In genomic region chr11:66328036-66328306, GRCh38 we compare ENCODE assay signal across 9 cellular contexts. TPM values are rescaled to one million over a fixed set of nuclear protein-coding genes. Genes with fewer than 3 reads are reported as not detected.
DNase-seq lines count a peak whose midpoint lies in the region; ATAC-seq, FAIRE-seq and TF ChIP-seq lines count a peak whose summit lies in the region.
"Had no signal": no experiment of that assay in that cellular context is flagged by ENCODE, and none has a peak within 500 bp of the region (broad histone marks: within the 10 kb centered on the region; RNA-seq: fewer than 3 reads in every experiment).

No MANE protein-coding gene starts in this region.

- H3K4me1 ChIP-seq in H1 (replicated peaks in 1 of 4; ENCODE audit: control insufficient read depth in 3 of 4, insufficient read depth in 4 of 4, low read length in 3 of 4) = peaks cover 5 to 13% (median 8%) of the 10 kb centered on the region in 4 experiments; a peak in 6 of 7 replicates
- H3K4me1 ChIP-seq in gastrocnemius medialis = peaks cover 9 to 20% of the 10 kb centered on the region in 2 donors

- H2BK20ac ChIP-seq in H1 (ENCODE audit: low read length) = peak overlapping the region; percentile 74; the same call in 1 of the 2 replicates

- peaks cover 0 to 7% (median 5%) of the 10 kb centered on the region in 4 experiments; a peak in 2 of 7 replicates for H3K27me3 ChIP-seq in H1 (replicated peaks in 1 of 4; ENCODE audit: control insufficient read depth in 3 of 4, extremely low read depth in 1 of 4, insufficient read depth in 3 of 4, low read length in 3 of 4)
- no peaks in the 10 kb centered on the region for H3K27me3 ChIP-seq in gastrocnemius medialis

- no peak overlapping the region for H3K4me2 ChIP-seq in H1 (ENCODE audit: insufficient read depth in 1 of 2, low read depth in 2 of 2, low read length in 2 of 2)

- TF ChIP-seq RAD21 in H1 (IDR thresholded peaks at IDR 0.05 in 1 of 2, conservative IDR thresholded peaks at IDR 0.05 in 1 of 2; ENCODE audit: low read depth in 2 of 2, low read length in 2 of 2) = no peak

- no peak overlapping the region for H3K4me3 ChIP-seq in H1 (ENCODE audit: extremely low read depth in 1 of 4, insufficient read depth in 2 of 4, low read depth in 3 of 4, low read length in 4 of 4)
- H3K4me3 ChIP-seq in gastrocnemius medialis = no peak overlapping the region

- FAIRE-seq in H1 (lab: Jason Lieb, UNC) = no peak

- no peaks in the 10 kb centered on the region for H4K20me1 ChIP-seq in H1 (replicated peaks in 1 of 2; ENCODE audit: control insufficient read depth in 1 of 2, insufficient read depth in 2 of 2, low read length in 2 of 2)

- ATAC-seq in GM21360 (IDR thresholded peaks at IDR 0.05; ENCODE audit: unreplicated experiment) (peak; percentile 8), gastrocnemius medialis (peak; percentile 20 to 21), GM18870 (IDR thresholded peaks at IDR 0.05; ENCODE audit: unreplicated experiment) (no peak)

- H2BK15ac ChIP-seq in H1 (ENCODE audit: low read length) = peak overlapping the region; percentile 100

- H2AK5ac ChIP-seq in H1 (ENCODE audit: low read depth, low read length) = peak overlapping the region; percentile 69

- peak overlapping the region; percentile 80 for H2BK120ac ChIP-seq in H1 (replicated peaks; ENCODE audit: low read depth, low read length)

- TF ChIP-seq POLR2A in H1 (IDR thresholded peaks at IDR 0.05; ENCODE audit: control extremely low read depth in 1 of 2, low read depth in 2 of 2, low read length in 2 of 2) (no peak), gastrocnemius medialis (IDR thresholded peaks at IDR 0.05) (no peak)

- no peak for DNase-seq in RWPE1 (ENCODE audit: low spot score)
- DNase-seq in H1 (ENCODE audit: low read depth in 1 of 2, low spot score in 2 of 2) = no peak
- no peak for DNase-seq in gastrocnemius medialis
- no peak for DNase-seq in NCI-H446 (lab: John Stamatoyannopoulos, UW)
- DNase-seq in substantia nigra (lab: John Stamatoyannopoulos, UW) = no peak
- no peak for DNase-seq in GM10266 (ENCODE audit: extremely low spot score)

- 0 out of 2 replicates have a peak overlapping the region, but pooled peaks have one; percentile 63 for H4K8ac ChIP-seq in H1 (ENCODE audit: extremely low read depth, insufficient read depth, low read length)

- H2BK5ac ChIP-seq in H1 (ENCODE audit: low read depth, low read length) = peak overlapping the region; percentile 75; the same call in 1 of the 2 replicates

- H3K18ac ChIP-seq in H1 (ENCODE audit: extremely low read depth, low read length) = no peak overlapping the region; the same call in none of the 2 replicates

- peak overlapping the region; percentile 94 for H4K91ac ChIP-seq in H1 (replicated peaks; ENCODE audit: insufficient read length, low read length)

- H3K27ac ChIP-seq in RWPE1 (peak overlapping the region; percentile 100), H1 (ENCODE audit: low read depth, low read length) (no peak overlapping the region), gastrocnemius medialis (peak overlapping the region in 3 of 4 donors; percentile 8 to 59 (median 21)), substantia nigra (ENCODE audit: low read depth, low read length, poor library complexity, severe bottlenecking) (no peak overlapping the region)
- H3K27ac ChIP-seq: psoas muscle had no signal

- H2AFZ ChIP-seq in H1 (ENCODE audit: low read length) = peak overlapping the region; percentile 54

- H3K4ac ChIP-seq in H1 (replicated peaks; ENCODE audit: insufficient read length, low read depth, low read length) = peak overlapping the region; percentile 69

- TF ChIP-seq CTCF in RWPE1 (conservative IDR thresholded peaks at IDR 0.05; ENCODE audit: low read depth) (no peak), H1 (IDR thresholded peaks at IDR 0.05; ENCODE audit: control extremely low read depth in 1 of 3, insufficient read depth in 1 of 3, low read depth in 1 of 3, low read length in 3 of 3) (no peak), gastrocnemius medialis (IDR thresholded peaks at IDR 0.05 in 4 of 5, conservative IDR thresholded peaks at IDR 0.05 in 1 of 5) (no peak), GM10266 (IDR thresholded peaks at IDR 0.05; ENCODE audit: control insufficient read depth, insufficient read depth, low read depth, missing control alignments) (no peak)

- H2BK12ac ChIP-seq in H1 (ENCODE audit: low read depth, low read length) = peak overlapping the region; percentile 99

- no peaks in the 10 kb centered on the region for H3K36me3 ChIP-seq in H1 (ENCODE audit: control insufficient read depth in 2 of 4, insufficient read depth in 4 of 4, low read length in 3 of 4)
- H3K36me3 ChIP-seq in gastrocnemius medialis = no peaks in the 10 kb centered on the region

- H3K9me3 ChIP-seq in H1 (ENCODE audit: insufficient read depth in 2 of 2, low read depth in 1 of 2, low read length in 1 of 2) (no peaks in the 10 kb centered on the region), gastrocnemius medialis (no peaks in the 10 kb centered on the region)
- H3K9me3 ChIP-seq: psoas muscle had no signal

- H3K23ac ChIP-seq in H1 (ENCODE audit: insufficient read length) = no peak overlapping the region

- no peak overlapping the region for H4K5ac ChIP-seq in H1 (ENCODE audit: insufficient read length, low read depth, low read length)

- TF ChIP-seq EP300 in H1 (IDR thresholded peaks at IDR 0.05; ENCODE audit: borderline replicate concordance in 1 of 2, low read depth in 2 of 2, low read length in 2 of 2) = no peak

- no peak overlapping the region for H3K9ac ChIP-seq in H1 (replicated peaks in 1 of 4; ENCODE audit: extremely low read depth in 1 of 4, low read depth in 3 of 4, low read length in 3 of 4)

- POLR2A ChIA-PET in RWPE1 (lab: Yijun Ruan, JAX; ENCODE audit: low non-redundant PET) = no interaction called here
- POLR2A ChIA-PET in H1 (lab: Charles Lee; ENCODE audit: partially characterized antibody) = no interaction called here

- H3K14ac ChIP-seq in H1 (ENCODE audit: insufficient read length) = no peak overlapping the region

- no peak overlapping the region for H3K56ac ChIP-seq in H1 (replicated peaks; ENCODE audit: insufficient read length, low read depth, low read length)

- 100% methylated on average over 2 of the region's 2 CpGs; no CpG with 5 or more reads in 1 of the 2 experiments for WGBS in H1 (ENCODE audit: extremely low coverage in 1 of 2, insufficient coverage in 1 of 2, insufficient read length in 1 of 2, insufficient replicate concordance in 2 of 2, low coverage in 1 of 2, low lambda C conversion rate in 2 of 2, missing lambda C conversion rate in 1 of 2), 2 experiments

- in situ Hi-C loops in gastrocnemius medialis (cut with MboI; ENCODE audit: low sequenced_read_pairs in 4 of 4) = loop anchor here in 1 of 4 donors (5.0 kb wide), 1 partner anchor 59 kb away; no protein-coding TSS in a partner anchor

- no peaks in the 10 kb centered on the region for H3K79me2 ChIP-seq in H1 (ENCODE audit: control insufficient read depth in 1 of 2, insufficient read depth in 2 of 2, low read length in 2 of 2)

- peaks cover 2% of the 10 kb centered on the region; the same call in 1 of the 2 replicates for H3K23me2 ChIP-seq in H1 (ENCODE audit: low read depth, low read length)

- intact Hi-C loops in gastrocnemius medialis (cut with DNase I; ENCODE audit: low total_unique reads) = loop anchor here (1.0 kb wide), 2 partner anchors 16 to 61 kb away; no protein-coding TSS in a partner anchor

- no peaks in the 10 kb centered on the region for H3K79me1 ChIP-seq in H1 (ENCODE audit: low read depth, low read length)

- CTCF ChIA-PET in RWPE1 (lab: Yijun Ruan, JAX) (no interaction called here), H1 (lab: Charles Lee; ENCODE audit: partially characterized antibody) (no interaction called here)

RNA-seq across cellular contexts. Expression of gene RIN1, which starts 8.3 kb away (rescaled TPM):
- 5.4 and 6.6 TPM in 2 replicates for total RNA-seq in H1 (2021; fragmentation: NEBNext Ultra II Directional; extraction: Animal tissue kit (Norgen Biotek cat#: 25700))
- polyA plus RNA-seq in H1 (2011; rRNA removed) = 2.5 and 3.8 TPM in 2 replicates
- polyA plus RNA-seq in H1 (2011; cell fraction: cytosol; rRNA removed) = 2.3 TPM
- polyA plus RNA-seq in H1 (2011; cell fraction: nucleus; rRNA removed) = 10.6 TPM
- polyA plus RNA-seq in H1 (2012, experiment 1 of 2) = 2.5 to 4.3 TPM (median 3.7 TPM) in 4 replicates
- polyA plus RNA-seq in H1 (2012, experiment 2 of 2) = 2.9 TPM
- 4.4 TPM for polyA plus RNA-seq in H1 (2013, experiment 1 of 2)
- 4.3 TPM for polyA plus RNA-seq in H1 (2013, experiment 2 of 2)
- 0.66 and 0.98 TPM in 2 replicates for polyA minus RNA-seq in H1 (2011; rRNA and poly(A)+ RNA removed)
- 6.0 TPM for polyA minus RNA-seq in H1 (2011; cell fraction: cytosol; rRNA and poly(A)+ RNA removed)
- polyA minus RNA-seq in H1 (2011; cell fraction: nucleus; rRNA and poly(A)+ RNA removed) = 2.7 TPM
- total RNA-seq in gastrocnemius medialis = 1 to 10 TPM; 1.9 to 9.7 (median 7.0) TPM

RNA-seq across cellular contexts. Expression of gene CD248, which starts 11.1 kb away (rescaled TPM):
- total RNA-seq in H1 (2021; fragmentation: NEBNext Ultra II Directional; extraction: Animal tissue kit (Norgen Biotek cat#: 25700)) = 3.7 and 3.9 TPM in 2 replicates
- polyA plus RNA-seq in H1 (2011; rRNA removed) = 2.7 and 4.6 TPM in 2 replicates
- polyA plus RNA-seq in H1 (2011; cell fraction: cytosol; rRNA removed) = 0.84 TPM
- 3.0 TPM for polyA plus RNA-seq in H1 (2011; cell fraction: nucleus; rRNA removed)
- polyA plus RNA-seq in H1 (2012, experiment 1 of 2) = 1.9 to 3.4 TPM (median 2.7 TPM) in 4 replicates
- 2.8 TPM for polyA plus RNA-seq in H1 (2012, experiment 2 of 2)
- 11.9 TPM for polyA plus RNA-seq in H1 (2013, experiment 1 of 2)
- 11.8 TPM for polyA plus RNA-seq in H1 (2013, experiment 2 of 2)
- 0.61 and 0.95 TPM in 2 replicates for polyA minus RNA-seq in H1 (2011; rRNA and poly(A)+ RNA removed)
- 1.5 TPM for polyA minus RNA-seq in H1 (2011; cell fraction: cytosol; rRNA and poly(A)+ RNA removed)
- 1.5 TPM for polyA minus RNA-seq in H1 (2011; cell fraction: nucleus; rRNA and poly(A)+ RNA removed)
- 1 to 10 TPM in 3 of 4 donors, under 1 TPM in 1; 0.46 to 4.6 (median 2.8) TPM for total RNA-seq in gastrocnemius medialis

RNA-seq across cellular contexts. Expression of gene BRMS1, which starts 16.9 kb away (rescaled TPM):
- 44.8 and 46.1 TPM in 2 replicates for total RNA-seq in H1 (2021; fragmentation: NEBNext Ultra II Directional; extraction: Animal tissue kit (Norgen Biotek cat#: 25700))
- polyA plus RNA-seq in H1 (2011; rRNA removed) = 39.2 and 46.5 TPM in 2 replicates
- 51.8 TPM for polyA plus RNA-seq in H1 (2011; cell fraction: cytosol; rRNA removed)
- polyA plus RNA-seq in H1 (2011; cell fraction: nucleus; rRNA removed) = 43.6 TPM
- polyA plus RNA-seq in H1 (2012, experiment 1 of 2) = 28.2 to 53.4 TPM (median 50.2 TPM) in 4 replicates
- polyA plus RNA-seq in H1 (2012, experiment 2 of 2) = 55.2 TPM
- 30.3 TPM for polyA plus RNA-seq in H1 (2013, experiment 1 of 2)
- polyA plus RNA-seq in H1 (2013, experiment 2 of 2) = 31.5 TPM
- polyA minus RNA-seq in H1 (2011; rRNA and poly(A)+ RNA removed) = 10.5 and 13.1 TPM in 2 replicates
- 12.4 TPM for polyA minus RNA-seq in H1 (2011; cell fraction: cytosol; rRNA and poly(A)+ RNA removed)
- polyA minus RNA-seq in H1 (2011; cell fraction: nucleus; rRNA and poly(A)+ RNA removed) = 9.7 TPM
- 10 to 100 TPM; 40.1 to 73.5 (median 64.8) TPM for total RNA-seq in gastrocnemius medialis

RNA-seq across cellular contexts. Expression of gene B4GAT1, which starts 19.5 kb away (rescaled TPM):
- 27.1 and 27.8 TPM in 2 replicates for total RNA-seq in H1 (2021; fragmentation: NEBNext Ultra II Directional; extraction: Animal tissue kit (Norgen Biotek cat#: 25700))
- polyA plus RNA-seq in H1 (2011; rRNA removed) = 22.2 and 32.8 TPM in 2 replicates
- polyA plus RNA-seq in H1 (2011; cell fraction: cytosol; rRNA removed) = 21.6 TPM
- polyA plus RNA-seq in H1 (2011; cell fraction: nucleus; rRNA removed) = 23.0 TPM
- 26.1 to 32.8 TPM (median 30.5 TPM) in 4 replicates for polyA plus RNA-seq in H1 (2012, experiment 1 of 2)
- 43.2 TPM for polyA plus RNA-seq in H1 (2012, experiment 2 of 2)
- 36.2 TPM for polyA plus RNA-seq in H1 (2013, experiment 1 of 2)
- polyA plus RNA-seq in H1 (2013, experiment 2 of 2) = 34.2 TPM
- 6.5 and 9.5 TPM in 2 replicates for polyA minus RNA-seq in H1 (2011; rRNA and poly(A)+ RNA removed)
- 15.2 TPM for polyA minus RNA-seq in H1 (2011; cell fraction: cytosol; rRNA and poly(A)+ RNA removed)
- 8.3 TPM for polyA minus RNA-seq in H1 (2011; cell fraction: nucleus; rRNA and poly(A)+ RNA removed)
- 10 to 100 TPM; 30.3 to 59.7 (median 40.4) TPM for total RNA-seq in gastrocnemius medialis

RNA-seq across cellular contexts. Expression of gene TMEM151A, which starts 36.3 kb away (rescaled TPM):
- total RNA-seq in H1 (2021; fragmentation: NEBNext Ultra II Directional; extraction: Animal tissue kit (Norgen Biotek cat#: 25700)) = 2.4 and 3.2 TPM in 2 replicates
- polyA plus RNA-seq in H1 (2011; rRNA removed) = 3.2 and 4.5 TPM in 2 replicates
- 2.2 TPM for polyA plus RNA-seq in H1 (2011; cell fraction: cytosol; rRNA removed)
- polyA plus RNA-seq in H1 (2011; cell fraction: nucleus; rRNA removed) = 2.4 TPM
- polyA plus RNA-seq in H1 (2012, experiment 1 of 2) = 0.87 to 2.5 TPM (median 2.1 TPM) in 4 replicates
- 2.3 TPM for polyA plus RNA-seq in H1 (2012, experiment 2 of 2)
- polyA plus RNA-seq in H1 (2013, experiment 1 of 2) = 3.7 TPM
- 4.0 TPM for polyA plus RNA-seq in H1 (2013, experiment 2 of 2)
- polyA minus RNA-seq in H1 (2011; rRNA and poly(A)+ RNA removed) = 0.56 and 1.3 TPM in 2 replicates
- polyA minus RNA-seq in H1 (2011; cell fraction: cytosol; rRNA and poly(A)+ RNA removed) = 1.8 TPM
- 2.8 TPM for polyA minus RNA-seq in H1 (2011; cell fraction: nucleus; rRNA and poly(A)+ RNA removed)
- not detected for total RNA-seq in gastrocnemius medialis
- total RNA-seq: psoas muscle had no signal

Comparison
In these comparisons a context has a peak if more than half of its experiments do, and no peak if none do; other contexts are left out.
1. H3K27ac ChIP-seq: peak in RWPE1 (single experiment) and gastrocnemius medialis (3 of 4); none in H1 (single experiment) and substantia nigra (single experiment).